Comparison of ENCODE assay signal across 11 cellular contexts in genomic region chr1:107051266-107051665, GRCh38.
"Had no signal": no experiment of that assay in that cellular context is flagged by ENCODE, and none has a peak within 500 bp of the region (broad histone marks: within the 10 kb centered on the region; RNA-seq: fewer than 3 reads in every experiment).

No MANE protein-coding gene starts in this region.

- H3K9me3 Mint-ChIP-seq: HFFc6 had no signal

- H3K4me3 Mint-ChIP-seq: GM23338, H9, HFFc6 had no signal

- DNase-seq: GM23248, GOT3, H7, H9, HCEC 1CT, HFFc6 had no signal

- H3K27ac ChIP-seq: GM23248 had no signal

- H3K4me3 ChIP-seq: GM23248, GM23338, HAP-1 had no signal

- ATAC-seq: GM23338, HCT116 had no signal

- H3K36me3 ChIP-seq: HAP-1 had no signal

- H3K4me2 ChIP-seq: GM23338 had no signal

- H3K9me3 ChIP-seq: HAP-1 had no signal

- H2AFZ ChIP-seq: GM23248, GM23338 had no signal

- H3K4me1 ChIP-seq: HAP-1 had no signal

- FAIRE-seq: H1, H54 had no signal

- H3K27ac Mint-ChIP-seq: GM23338, H9, HFFc6 had no signal

- H3K9ac ChIP-seq: GM23248 had no signal
